In the genomic region with DNA sequence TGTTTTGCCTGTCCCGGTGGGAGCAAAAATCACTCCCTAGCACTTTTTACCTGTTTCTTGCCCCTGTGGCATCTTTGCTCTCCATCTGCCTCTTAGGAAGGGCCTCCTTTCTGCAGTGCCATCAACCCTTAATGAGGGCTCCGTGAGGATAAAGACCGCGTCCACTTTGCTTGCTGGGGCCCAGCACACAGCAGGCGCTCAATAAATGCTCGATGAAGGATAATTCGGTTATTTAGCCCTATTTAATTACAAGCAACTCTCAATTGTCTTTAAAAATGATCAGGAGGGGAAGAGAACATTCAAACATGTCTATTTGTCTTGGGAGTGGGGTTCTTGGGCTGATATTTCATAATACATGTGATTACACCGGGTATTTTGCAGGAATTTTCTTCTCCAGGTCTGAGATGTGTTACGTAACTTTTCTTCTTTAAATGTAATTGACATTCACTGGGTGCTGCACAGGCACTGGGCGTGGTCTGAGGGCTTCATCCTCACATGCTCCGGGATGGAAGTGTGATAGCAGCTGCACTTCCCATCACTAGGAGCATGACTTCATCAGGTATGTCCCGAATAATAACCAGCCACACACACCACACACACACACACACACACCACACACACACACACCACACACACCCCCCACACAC, we compare ENCODE assay signal across 1 cellular context.
TF ChIP-seq lines count a peak whose summit lies in the region.

No MANE protein-coding gene starts in this region.

TF ChIP-seq in IMR-90, 13 proteins besides CTCF, POLR2A, EP300 and RAD21 (continued from another document):
- TF ChIP-seq, protein P1, sequence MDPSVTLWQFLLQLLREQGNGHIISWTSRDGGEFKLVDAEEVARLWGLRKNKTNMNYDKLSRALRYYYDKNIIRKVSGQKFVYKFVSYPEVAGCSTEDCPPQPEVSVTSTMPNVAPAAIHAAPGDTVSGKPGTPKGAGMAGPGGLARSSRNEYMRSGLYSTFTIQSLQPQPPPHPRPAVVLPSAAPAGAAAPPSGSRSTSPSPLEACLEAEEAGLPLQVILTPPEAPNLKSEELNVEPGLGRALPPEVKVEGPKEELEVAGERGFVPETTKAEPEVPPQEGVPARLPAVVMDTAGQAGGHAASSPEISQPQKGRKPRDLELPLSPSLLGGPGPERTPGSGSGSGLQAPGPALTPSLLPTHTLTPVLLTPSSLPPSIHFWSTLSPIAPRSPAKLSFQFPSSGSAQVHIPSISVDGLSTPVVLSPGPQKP (IDR thresholded peaks at IDR 0.05; ENCODE audit: borderline replicate concordance, low read depth, low read length): no peak
